ENCODE assay signal across 1 cellular context in the genomic region with DNA sequence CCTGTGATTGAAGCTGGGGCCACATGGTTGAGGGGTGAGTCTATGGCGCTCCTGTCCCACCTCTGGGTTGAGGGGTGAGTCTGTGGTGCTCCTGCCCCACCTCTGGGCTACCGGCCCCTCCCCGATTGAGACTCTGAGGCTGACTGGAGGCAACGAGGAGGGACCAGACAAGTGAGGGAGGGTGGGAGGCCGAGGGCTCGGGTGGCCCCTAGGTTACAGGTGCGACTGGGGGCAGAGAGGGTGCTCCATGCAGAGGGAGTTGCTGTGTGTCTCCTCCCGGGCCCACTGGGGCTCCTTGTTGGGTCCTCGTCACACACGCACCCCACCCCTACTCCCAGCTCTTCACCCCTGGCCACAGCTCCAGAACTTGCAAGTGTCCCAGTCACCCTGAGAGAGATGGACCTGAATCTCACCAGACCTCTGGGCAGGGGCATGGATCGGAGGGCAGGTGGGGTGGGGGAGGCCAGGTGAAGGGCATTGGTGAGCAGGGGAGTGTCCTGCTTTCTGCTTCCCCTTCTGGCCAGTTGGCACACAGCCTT.
TF ChIP-seq lines count a peak whose summit lies in the region.

No MANE protein-coding gene starts in this region.

TF ChIP-seq in GM12878, 131 proteins besides CTCF, POLR2A, EP300 and RAD21:
- TF ChIP-seq ZNF622 (IDR thresholded peaks at IDR 0.05) = no peak
- TF ChIP-seq SRF (IDR thresholded peaks at IDR 0.05; ENCODE audit: low read depth in 2 of 2, low read length in 2 of 2) = no peak
- TF ChIP-seq, protein P1, sequence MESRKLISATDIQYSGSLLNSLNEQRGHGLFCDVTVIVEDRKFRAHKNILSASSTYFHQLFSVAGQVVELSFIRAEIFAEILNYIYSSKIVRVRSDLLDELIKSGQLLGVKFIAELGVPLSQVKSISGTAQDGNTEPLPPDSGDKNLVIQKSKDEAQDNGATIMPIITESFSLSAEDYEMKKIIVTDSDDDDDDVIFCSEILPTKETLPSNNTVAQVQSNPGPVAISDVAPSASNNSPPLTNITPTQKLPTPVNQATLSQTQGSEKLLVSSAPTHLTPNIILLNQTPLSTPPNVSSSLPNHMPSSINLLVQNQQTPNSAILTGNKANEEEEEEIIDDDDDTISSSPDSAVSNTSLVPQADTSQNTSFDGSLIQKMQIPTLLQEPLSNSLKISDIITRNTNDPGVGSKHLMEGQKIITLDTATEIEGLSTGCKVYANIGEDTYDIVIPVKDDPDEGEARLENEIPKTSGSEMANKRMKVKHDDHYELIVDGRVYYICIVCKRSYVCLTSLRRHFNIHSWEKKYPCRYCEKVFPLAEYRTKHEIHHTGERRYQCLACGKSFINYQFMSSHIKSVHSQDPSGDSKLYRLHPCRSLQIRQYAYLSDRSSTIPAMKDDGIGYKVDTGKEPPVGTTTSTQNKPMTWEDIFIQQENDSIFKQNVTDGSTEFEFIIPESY (IDR thresholded peaks at IDR 0.05) = no peak
- TF ChIP-seq CREB1 (IDR thresholded peaks at IDR 0.05; ENCODE audit: low read depth) = no peak
- no peak for TF ChIP-seq ZNF274 (IDR thresholded peaks at IDR 0.05; ENCODE audit: insufficient read depth, insufficient read length)
- no peak for TF ChIP-seq NFYA (IDR thresholded peaks at IDR 0.05; ENCODE audit: borderline replicate concordance, low read depth, low read length)
- no peak for TF ChIP-seq SMAD1 (IDR thresholded peaks at IDR 0.05; ENCODE audit: low read depth, partially characterized antibody)
- no peak for TF ChIP-seq NFXL1 (IDR thresholded peaks at IDR 0.05; ENCODE audit: borderline replicate concordance)
- TF ChIP-seq RFX5 (IDR thresholded peaks at IDR 0.05; ENCODE audit: low read depth, low read length) = no peak
- TF ChIP-seq BCL11A (IDR thresholded peaks at IDR 0.05; ENCODE audit: low read depth, low read length) = no peak
- no peak for TF ChIP-seq MTA3 (IDR thresholded peaks at IDR 0.05; ENCODE audit: borderline replicate concordance, low read length)
